Comparison of ENCODE assay signal across 8 cellular contexts in genomic region chr6:160137989-160138835, GRCh38. TPM values are rescaled to one million over a fixed set of nuclear protein-coding genes. Genes with fewer than 3 reads are reported as not detected.
DNase-seq lines count a peak whose midpoint lies in the region; ATAC-seq and TF ChIP-seq lines count a peak whose summit lies in the region.

No MANE protein-coding gene starts in this region.

- peak overlapping the region; percentile 76 to 94 (median 92) for H3K27ac ChIP-seq in right lobe of liver

- TF ChIP-seq CTCF in choroid plexus epithelial cell (conservative IDR thresholded peaks at IDR 0.05; ENCODE audit: low read depth, low read length) (peak; percentile 86), right lobe of liver (IDR thresholded peaks at IDR 0.05) (peak; percentile 74 to 79 (median 76))

- peaks cover 0 to 75% (median 43%) of the 10 kb centered on the region in 4 donors for H3K4me1 ChIP-seq in right lobe of liver

- no peak overlapping the region for H3K4me3 ChIP-seq in choroid plexus epithelial cell (ENCODE audit: low read depth, low read length)
- H3K4me3 ChIP-seq in right lobe of liver: no peak overlapping the region

- WGBS in right lobe of liver (ENCODE audit: insufficient coverage, low coverage, low lambda C conversion rate, missing lambda C conversion rate): 27% methylated on average over 8 of the region's 8 CpGs

- intact Hi-C loops in right lobe of liver (cut with DNase I): no loop called here

- no peak for TF ChIP-seq POLR2A in right lobe of liver (IDR thresholded peaks at IDR 0.05)

- DNase-seq in GF-D8 (lab: John Stamatoyannopoulos, UW) (peak; percentile 7), NAMALWA (ENCODE audit: low spot score) (peak; percentile 69), choroid plexus epithelial cell (ENCODE audit: low read depth) (peak; percentile 83), right lobe of liver (no peak), cerebellar nuclear complex (lab: John Stamatoyannopoulos, UW) (no peak)
- peak; percentile 19 for DNase-seq in stimulated activated CD8-positive, alpha-beta memory T cell treated with anti-CD3 and anti-CD28 coated beads, Interleukin-15, amount 100 ng/mL, for 1 hour (ENCODE audit: low read depth)

- no peaks in the 10 kb centered on the region for H3K9me3 ChIP-seq in right lobe of liver

- H3K36me3 ChIP-seq in right lobe of liver: peaks cover 0 to 39% (median 9%) of the 10 kb centered on the region in 4 donors

- ATAC-seq in GM21825 (IDR thresholded peaks at IDR 0.05; ENCODE audit: unreplicated experiment) (peak; percentile 65), right lobe of liver (peak; percentile 30 to 47 (median 40))
- peak; percentile 28 to 48 for ATAC-seq in activated CD4-positive, CD25-positive, alpha-beta regulatory T cell treated with anti-CD3 and anti-CD28 coated beads, Interleukin-2, amount 50 U/mL, for 24 hours

- H3K27me3 ChIP-seq in right lobe of liver: no peaks in the 10 kb centered on the region

RNA-seq across cellular contexts. Expression of gene SLC22A1, which starts 16.6 kb away (rescaled TPM):
- total RNA-seq in right lobe of liver: 1,000 to 10,000 TPM in 3 of 6 experiments, 100 to 1,000 TPM in 3; 190 to 1,656 (median 769) TPM

Comparison
In these comparisons a context has a peak if more than half of its experiments do, and no peak if none do; other contexts are left out.
1. DNase-seq: peak in GF-D8 (single experiment), NAMALWA (single experiment), choroid plexus epithelial cell (single experiment) and stimulated activated CD8-positive, alpha-beta memory T cell treated with anti-CD3 and anti-CD28 coated beads, Interleukin-15, amount 100 ng/mL, for 1 hour (single experiment); none in right lobe of liver (0 of 3) and cerebellar nuclear complex (0 of 2).
2. Peak in every context shown above with its lines, with median percentiles within 50 percentile points of each other: ATAC-seq.